Comparison of ENCODE assay signal across 16 cellular contexts in the genomic region with DNA sequence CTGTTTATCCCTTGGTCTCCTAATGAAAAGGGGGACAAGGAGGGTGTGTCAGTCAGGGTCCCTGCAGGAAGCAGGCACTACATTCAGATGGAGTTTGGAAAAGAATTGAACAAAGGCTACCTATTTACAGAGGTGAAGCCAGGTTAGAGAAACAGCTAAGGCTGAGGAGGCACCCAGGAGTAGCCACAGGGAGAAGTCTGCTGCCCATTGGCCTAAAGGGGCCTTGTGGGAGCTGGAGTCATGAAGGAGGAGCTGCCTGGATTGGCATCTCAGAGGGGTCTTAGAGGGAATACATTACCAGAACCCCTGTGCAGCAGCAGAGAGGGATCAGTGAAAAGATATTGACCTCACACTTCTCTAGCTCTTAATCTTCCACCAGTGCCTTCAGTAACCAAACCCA.
"Had no signal": no experiment of that assay in that cellular context is flagged by ENCODE, and none has a peak within 500 bp of the region (broad histone marks: within the 10 kb centered on the region; RNA-seq: fewer than 3 reads in every experiment).

No MANE protein-coding gene starts in this region.

- DNase-seq: cerebellar nuclear complex; effector memory CD8-positive, alpha-beta T cell; midbrain; nucleus accumbens; ovary; small intestine; stimulated activated CD4-positive, alpha-beta T cell treated with anti-CD3 and anti-CD28 coated beads, Interleukin-12 subunit alpha, Interleukin-12 subunit beta, amount 100 ng/mL, for 4 hours; stimulated activated CD4-positive, alpha-beta T cell treated with anti-CD3 and anti-CD28 coated beads, Interleukin-2, amount 100 ng/mL, for 48 hours; stimulated activated naive CD8-positive, alpha-beta T cell treated with anti-CD3 and anti-CD28 coated beads, Interleukin-15, Interleukin-2, amounts not matched to agents 100 U/mL and 50 U/mL, for 24 hours; tibial artery had no signal

- FAIRE-seq: colon, small intestine had no signal

- H3K4me1 ChIP-seq: foreskin keratinocyte, tibial artery had no signal

- H3K36me3 ChIP-seq: neural progenitor cell, ovary, right atrium auricular region, tibial artery had no signal

- H3K9ac ChIP-seq: neural progenitor cell had no signal

- H3K27me3 ChIP-seq: neural progenitor cell, ovary, right atrium auricular region, tibial artery had no signal

- H3K4me2 ChIP-seq: neural progenitor cell had no signal

- H3K27ac ChIP-seq: foreskin keratinocyte, neural progenitor cell, ovary, right atrium auricular region, tibial artery had no signal

- H3K9me3 ChIP-seq: ovary, right atrium auricular region, tibial artery had no signal

- ATAC-seq: effector memory CD8-positive, alpha-beta T cell; left lobe of liver; natural killer cell treated with Interleukin-12 subunit alpha and Interleukin-12 subunit beta and Interleukin-15 and Interleukin-18, amount 100 ng/mL, for 72 hours; stimulated activated naive CD8-positive, alpha-beta T cell treated with anti-CD3 and anti-CD28 coated beads, Interleukin-15, Interleukin-2, amounts not matched to agents 100 U/mL and 50 U/mL, for 24 hours had no signal

- H3K4me3 ChIP-seq: neural progenitor cell, ovary, right atrium auricular region, tibial artery had no signal

- H2AFZ ChIP-seq: neural progenitor cell had no signal
